In genomic region chr21:31520506-31521163, GRCh38 we compare ENCODE assay signal across 22 cellular contexts.
A peak's percentile ranks its signal among the peaks of the same experiment; 100 is the strongest.
DNase-seq lines count a peak whose midpoint lies in the region; ATAC-seq and TF ChIP-seq lines count a peak whose summit lies in the region.
"Had no signal": no experiment of that assay in that cellular context is flagged by ENCODE, and none has a peak within 500 bp of the region (broad histone marks: within the 10 kb centered on the region; RNA-seq: fewer than 3 reads in every experiment).

No MANE protein-coding gene starts in this region.

- CTCF ChIA-PET in AG04450 (lab: Charles Lee) = interaction anchor here (0.6 kb wide), 1 partner anchor 46 kb away, joined by 8 read pairs; no protein-coding TSS in a partner anchor

- H3K27me3 ChIP-seq in AG04450 (ENCODE audit: control insufficient read depth, insufficient read depth, low read length) (no peaks in the 10 kb centered on the region), WERI-Rb-1 (ENCODE audit: insufficient read depth, low read depth, severe bottlenecking) (no peaks in the 10 kb centered on the region), H7 (ENCODE audit: control insufficient read depth, insufficient read depth, low read length) (no peaks in the 10 kb centered on the region)
- H3K27me3 ChIP-seq: body of pancreas, Peyer's patch, thyroid gland had no signal

- ATAC-seq in GM21786 (IDR thresholded peaks at IDR 0.05; ENCODE audit: unreplicated experiment) = no peak
- ATAC-seq: A549; body of pancreas; CD8-positive, alpha-beta T cell; left ventricle myocardium superior; naive thymus-derived CD8-positive, alpha-beta T cell; right cardiac atrium had no signal

- peaks cover 2% of the 10 kb centered on the region; the same call in 1 of the 2 replicates for H3K36me3 ChIP-seq in WERI-Rb-1
- no peaks in the 10 kb centered on the region for H3K36me3 ChIP-seq in H7 (replicated peaks; ENCODE audit: control insufficient read depth, insufficient read depth, low read length)
- H3K36me3 ChIP-seq: Peyer's patch, thyroid gland had no signal

- H3K27ac ChIP-seq in AG04450 (ENCODE audit: low read depth, low read length) (no peak overlapping the region), WERI-Rb-1 (no peak overlapping the region)
- H3K27ac ChIP-seq: A549, body of pancreas, Peyer's patch, thyroid gland had no signal

- H3K9me3 ChIP-seq in AG04450 (ENCODE audit: control insufficient read depth, insufficient read depth, low read length) = no peaks in the 10 kb centered on the region
- H3K9me3 ChIP-seq in WERI-Rb-1 (ENCODE audit: severe bottlenecking) = no peaks in the 10 kb centered on the region
- H3K9me3 ChIP-seq: A549, body of pancreas, Peyer's patch, thyroid gland had no signal

- peak; percentile 2 for DNase-seq in AG04450 (ENCODE audit: low read depth, low spot score)
- peak; percentile 62 for DNase-seq in NCI-H1417 treated with DMSO at 0.1 percent for 48 hours (lab: John Stamatoyannopoulos, UW)
- DNase-seq in NCI-H774 (lab: John Stamatoyannopoulos, UW) = peak; percentile 41
- peak; percentile 76 for DNase-seq in iris pigment epithelial cell (ENCODE audit: low read depth)
- DNase-seq in stimulated activated CD4-positive, alpha-beta T cell treated with anti-CD3 and anti-CD28 coated beads, Interleukin-15, amount 100 ng/mL, for 24 hours = no peak
- no peak for DNase-seq in WERI-Rb-1
- no peak for DNase-seq in H7
- DNase-seq: activated B cell treated with CpG ODN at 0.5 μM for 24 hours; activated CD8-positive, alpha-beta memory T cell treated with anti-CD3 and anti-CD28 coated beads for 24 hours; activated gamma-delta T cell; body of pancreas; CD8-positive, alpha-beta T cell; GDM1; hippocampal formation; left ventricle myocardium superior; naive thymus-derived CD8-positive, alpha-beta T cell; Peyer's patch; right cardiac atrium; stimulated activated CD4-positive, alpha-beta T cell treated with anti-CD3 and anti-CD28 coated beads, Interleukin-4, amount 100 ng/mL, for 1 hour; thyroid gland had no signal

- POLR2A ChIA-PET in AG04450 (lab: Yijun Ruan, JAX) = no interaction called here

- H3K4me3 ChIP-seq in AG04450 (ENCODE audit: low read depth, low read length) (no peak overlapping the region), WERI-Rb-1 (ENCODE audit: low read depth, low read length) (no peak overlapping the region), H7 (ENCODE audit: insufficient read depth, low read depth, low read length) (no peak overlapping the region)
- H3K4me3 ChIP-seq: A549, body of pancreas, Peyer's patch, thyroid gland had no signal

- TF ChIP-seq CTCF in AG04450 (IDR thresholded peaks at IDR 0.05; ENCODE audit: low read depth, low read length) = no peak
- TF ChIP-seq CTCF in WERI-Rb-1 (IDR thresholded peaks at IDR 0.05; ENCODE audit: low read depth, low read length) = no peak

Comparison
In these comparisons a context has a peak if more than half of its experiments do, and no peak if none do; other contexts are left out.
1. DNase-seq: peak in AG04450 (single experiment), NCI-H1417 treated with DMSO at 0.1 percent for 48 hours (single experiment), NCI-H774 (single experiment) and iris pigment epithelial cell (single experiment); none in stimulated activated CD4-positive, alpha-beta T cell treated with anti-CD3 and anti-CD28 coated beads, Interleukin-15, amount 100 ng/mL, for 24 hours (single experiment), WERI-Rb-1 (single experiment) and H7 (single experiment).